Comparison of ENCODE assay signal across 1 cellular context in the genomic region with DNA sequence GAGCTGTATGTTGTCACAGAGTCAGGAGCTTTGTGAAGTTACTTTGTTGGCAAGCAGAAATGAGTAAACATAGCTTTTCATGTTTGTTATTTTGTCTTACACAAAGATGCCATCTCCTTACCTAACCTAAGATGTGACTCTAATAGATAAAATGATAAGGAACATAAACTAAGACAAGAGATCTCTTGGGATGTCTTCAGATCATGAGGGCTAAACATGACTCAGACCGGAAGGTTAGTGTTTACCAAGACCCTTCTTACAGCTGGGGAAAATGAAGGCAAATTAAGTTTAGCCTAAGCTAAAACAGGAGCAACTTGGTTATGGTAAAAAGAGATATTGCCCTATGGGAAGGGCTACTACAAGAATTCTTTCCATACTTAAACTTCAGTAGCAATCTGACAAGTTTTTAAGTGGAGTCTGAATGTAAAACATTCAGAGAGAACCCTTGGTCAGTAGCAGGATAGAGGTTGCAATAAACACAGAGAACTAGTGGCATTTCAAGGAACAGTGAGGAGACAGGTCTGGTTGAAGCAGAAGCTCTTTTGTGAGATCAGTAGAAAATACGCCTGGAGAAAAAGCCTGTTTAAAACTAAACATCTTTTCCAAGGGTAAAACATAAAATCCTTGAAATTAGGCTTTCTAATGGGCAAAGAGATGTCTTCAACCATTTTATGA.
TF ChIP-seq lines count a peak whose summit lies in the region.

No MANE protein-coding gene starts in this region.

TF ChIP-seq in A549, 52 proteins besides CTCF, POLR2A, EP300 and RAD21:
- TF ChIP-seq, protein P1, sequence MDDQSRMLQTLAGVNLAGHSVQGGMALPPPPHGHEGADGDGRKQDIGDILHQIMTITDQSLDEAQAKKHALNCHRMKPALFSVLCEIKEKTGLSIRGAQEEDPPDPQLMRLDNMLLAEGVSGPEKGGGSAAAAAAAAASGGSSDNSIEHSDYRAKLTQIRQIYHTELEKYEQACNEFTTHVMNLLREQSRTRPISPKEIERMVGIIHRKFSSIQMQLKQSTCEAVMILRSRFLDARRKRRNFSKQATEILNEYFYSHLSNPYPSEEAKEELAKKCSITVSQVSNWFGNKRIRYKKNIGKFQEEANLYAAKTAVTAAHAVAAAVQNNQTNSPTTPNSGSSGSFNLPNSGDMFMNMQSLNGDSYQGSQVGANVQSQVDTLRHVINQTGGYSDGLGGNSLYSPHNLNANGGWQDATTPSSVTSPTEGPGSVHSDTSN (IDR thresholded peaks at IDR 0.05): no peak
- TF ChIP-seq RARB (CRISPR knock-in tag; IDR thresholded peaks at IDR 0.05) (no peak), ZC3H11A (IDR thresholded peaks at IDR 0.05) (no peak), FOSL2 (IDR thresholded peaks at IDR 0.05) (no peak), FOSL2 (CRISPR knock-in tag; IDR thresholded peaks at IDR 0.05) (peak; percentile 36), GATA3 (IDR thresholded peaks at IDR 0.05; ENCODE audit: borderline replicate concordance) (peak; percentile 67), CHD2 (IDR thresholded peaks at IDR 0.05; ENCODE audit: low read length, partially characterized antibody) (no peak)
